ENCODE assay signal across 11 cellular contexts in the genomic region with DNA sequence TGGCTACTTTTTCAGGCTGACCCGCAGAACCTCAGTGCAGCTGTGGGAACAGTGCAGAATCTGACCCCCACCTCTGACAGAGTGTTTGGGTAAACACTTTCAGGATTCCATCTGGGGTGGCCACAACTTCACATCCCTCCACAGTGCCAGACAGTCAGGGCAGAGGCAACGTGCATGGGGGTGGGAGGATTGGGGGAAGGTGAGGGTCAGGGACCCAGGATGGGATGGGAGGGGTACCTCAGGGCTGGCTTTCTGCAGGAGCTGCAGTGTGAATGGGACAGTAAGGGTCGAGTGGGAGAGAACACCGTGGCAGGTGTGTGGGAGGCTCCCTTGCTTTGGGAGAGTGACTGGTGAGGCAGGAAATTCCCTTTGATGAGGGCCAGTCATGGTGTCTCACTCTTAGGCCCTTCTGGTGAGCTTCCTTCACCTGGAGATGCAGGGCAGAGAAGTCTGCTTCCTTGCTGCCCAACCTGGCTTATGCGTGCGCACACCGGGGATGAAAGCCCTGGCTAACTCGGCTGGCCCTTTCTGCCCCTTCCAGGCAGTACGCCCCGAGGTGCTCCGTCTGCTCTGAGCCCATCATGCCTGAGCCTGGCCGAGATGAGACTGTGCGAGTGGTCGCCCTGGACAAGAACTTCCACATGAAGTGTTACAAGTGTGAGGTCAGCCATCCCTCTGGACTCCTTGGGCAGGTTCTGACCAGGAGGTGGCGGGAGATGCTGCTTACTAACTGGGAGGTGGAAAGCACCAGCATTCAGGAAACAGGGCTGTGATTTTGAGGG. TPM values are rescaled to one million over a fixed set of nuclear protein-coding genes. Genes with fewer than 3 reads are reported as not detected.
DNase-seq lines count a peak whose midpoint lies in the region; ATAC-seq lines count a peak whose summit lies in the region.
"Had no signal": no experiment of that assay in that cellular context is flagged by ENCODE, and none has a peak within 500 bp of the region (broad histone marks: within the 10 kb centered on the region; RNA-seq: fewer than 3 reads in every experiment).

No MANE protein-coding gene starts in this region.

- peaks cover 0 to 59% (median 44%) of the 10 kb centered on the region in 5 donors for H3K36me3 ChIP-seq in subcutaneous abdominal adipose tissue (ENCODE audit: control insufficient read depth in 5 of 5, insufficient read depth in 5 of 5, low read length in 5 of 5)

- H3K36me3 Mint-ChIP-seq in activated CD8-positive, alpha-beta memory T cell treated with anti-CD3 and anti-CD28 coated beads, Interleukin-2, amount 10 ng/mL, durations not matched to agents 7 days and 5 days: peaks cover 16% of the 10 kb centered on the region
- peaks cover 42% of the 10 kb centered on the region for H3K36me3 Mint-ChIP-seq in activated CD4-positive, alpha-beta memory T cell treated with anti-CD3 and anti-CD28 coated beads, Interleukin-2, amount 10 ng/mL, durations not matched to agents 7 days and 5 days (ENCODE audit: low read depth)

- H3K27ac Mint-ChIP-seq in activated CD8-positive, alpha-beta memory T cell treated with anti-CD3 and anti-CD28 coated beads, Interleukin-2, amount 10 ng/mL, durations not matched to agents 7 days and 5 days: peak overlapping the region; percentile 41
- H3K27ac Mint-ChIP-seq in activated CD4-positive, alpha-beta memory T cell treated with anti-CD3 and anti-CD28 coated beads, Interleukin-2, amount 10 ng/mL, durations not matched to agents 7 days and 5 days: peak overlapping the region; percentile 42

- peak overlapping the region; percentile 96 for H3K27ac ChIP-seq in subcutaneous abdominal adipose tissue (ENCODE audit: low read depth, low read length)

- DNase-seq in activated CD8-positive, alpha-beta memory T cell treated with anti-CD3 and anti-CD28 coated beads, Interleukin-2, amount 10 ng/mL, durations not matched to agents 7 days and 5 days: no peak
- DNase-seq in activated CD8-positive, alpha-beta memory T cell treated with anti-CD3 and anti-CD28 coated beads, Interleukin-2, amount 50 U/mL, for 48 hours: no peak
- DNase-seq in activated CD4-positive, alpha-beta memory T cell treated with anti-CD3 and anti-CD28 coated beads, Interleukin-2, amount 10 ng/mL, durations not matched to agents 7 days and 5 days: no peak
- DNase-seq in NOMO-1 (lab: John Stamatoyannopoulos, UW; ENCODE audit: unreplicated experiment in 2 of 2): no peak
- DNase-seq in NCI-H345 (lab: John Stamatoyannopoulos, UW): no peak
- DNase-seq: MV-4-11, NCI-H748 treated with DMSO at 0.1 percent for 48 hours had no signal

- H3K9me3 ChIP-seq in subcutaneous abdominal adipose tissue (ENCODE audit: control insufficient read depth in 5 of 5, low read length in 5 of 5): no peaks in the 10 kb centered on the region

- H3K27me3 Mint-ChIP-seq in activated CD8-positive, alpha-beta memory T cell treated with anti-CD3 and anti-CD28 coated beads, Interleukin-2, amount 10 ng/mL, durations not matched to agents 7 days and 5 days: no peaks in the 10 kb centered on the region
- no peaks in the 10 kb centered on the region for H3K27me3 Mint-ChIP-seq in activated CD4-positive, alpha-beta memory T cell treated with anti-CD3 and anti-CD28 coated beads, Interleukin-2, amount 10 ng/mL, durations not matched to agents 7 days and 5 days

- peaks cover 14% of the 10 kb centered on the region for H3K4me1 Mint-ChIP-seq in activated CD8-positive, alpha-beta memory T cell treated with anti-CD3 and anti-CD28 coated beads, Interleukin-2, amount 10 ng/mL, durations not matched to agents 7 days and 5 days
- H3K4me1 Mint-ChIP-seq in activated CD4-positive, alpha-beta memory T cell treated with anti-CD3 and anti-CD28 coated beads, Interleukin-2, amount 10 ng/mL, durations not matched to agents 7 days and 5 days: peaks cover 22% of the 10 kb centered on the region

- H3K9me3 Mint-ChIP-seq in activated CD8-positive, alpha-beta memory T cell treated with anti-CD3 and anti-CD28 coated beads, Interleukin-2, amount 10 ng/mL, durations not matched to agents 7 days and 5 days (ENCODE audit: low read depth): no peaks in the 10 kb centered on the region
- no peaks in the 10 kb centered on the region for H3K9me3 Mint-ChIP-seq in activated CD4-positive, alpha-beta memory T cell treated with anti-CD3 and anti-CD28 coated beads, Interleukin-2, amount 10 ng/mL, durations not matched to agents 7 days and 5 days

- CTCF ChIA-PET in activated CD8-positive, alpha-beta memory T cell treated with anti-CD3 and anti-CD28 coated beads, Interleukin-2, amount 10 ng/mL, durations not matched to agents 7 days and 5 days (lab: Charles Lee): interaction anchor here (1.0 to 2.2 kb wide), 3 partner anchors 9 to 80 kb away, joined by 3 to 6 read pairs (median 3); no protein-coding TSS in a partner anchor
- CTCF ChIA-PET in activated CD4-positive, alpha-beta memory T cell treated with anti-CD3 and anti-CD28 coated beads, Interleukin-2, amount 10 ng/mL, durations not matched to agents 7 days and 5 days (lab: Charles Lee): interaction anchor here (1.0 to 1.7 kb wide), 4 partner anchors 9 to 149 kb away, joined by 3 to 6 read pairs (median 4); no protein-coding TSS in a partner anchor

- H3K4me3 ChIP-seq in subcutaneous abdominal adipose tissue (ENCODE audit: low read depth in 1 of 5, low read length in 5 of 5): no peak overlapping the region

- H3K4me1 ChIP-seq in subcutaneous abdominal adipose tissue (ENCODE audit: control insufficient read depth in 5 of 5, insufficient read depth in 5 of 5, low read length in 5 of 5): peaks cover 18 to 91% (median 59%) of the 10 kb centered on the region in 5 donors

- no peak overlapping the region for H3K9ac ChIP-seq in subcutaneous abdominal adipose tissue (ENCODE audit: low read length in 5 of 5)

- H3K27me3 ChIP-seq in subcutaneous abdominal adipose tissue (ENCODE audit: control insufficient read depth in 5 of 5, insufficient read depth in 4 of 5, low read length in 5 of 5): no peaks in the 10 kb centered on the region

- H3K4me3 Mint-ChIP-seq in activated CD8-positive, alpha-beta memory T cell treated with anti-CD3 and anti-CD28 coated beads, Interleukin-2, amount 10 ng/mL, durations not matched to agents 7 days and 5 days: no peak overlapping the region
- H3K4me3 Mint-ChIP-seq in activated CD4-positive, alpha-beta memory T cell treated with anti-CD3 and anti-CD28 coated beads, Interleukin-2, amount 10 ng/mL, durations not matched to agents 7 days and 5 days: no peak overlapping the region

- POLR2A ChIA-PET in activated CD4-positive, alpha-beta memory T cell treated with anti-CD3 and anti-CD28 coated beads, Interleukin-2, amount 10 ng/mL, durations not matched to agents 7 days and 5 days (lab: Charles Lee): interaction anchor here (1.2 to 1.3 kb wide), 2 partner anchors 18 to 101 kb away, joined by 3 read pairs; partner anchors contain the start of gene CASP2

- ATAC-seq in activated CD8-positive, alpha-beta memory T cell treated with anti-CD3 and anti-CD28 coated beads, Interleukin-2, amount 10 ng/mL, durations not matched to agents 7 days and 5 days: no peak
- ATAC-seq in esophagus mucosa: peak; percentile 2
- ATAC-seq in HG03342 (IDR thresholded peaks at IDR 0.05; ENCODE audit: unreplicated experiment): no peak

RNA-seq across cellular contexts. Expression of gene ZYX, which starts 8.4 kb away (rescaled TPM):
- total RNA-seq in activated CD8-positive, alpha-beta memory T cell treated with anti-CD3 and anti-CD28 coated beads, Interleukin-2, amount 10 ng/mL, durations not matched to agents 7 days and 5 days: 100 to 1,000 TPM; 173 to 212 TPM
- total RNA-seq in activated CD4-positive, alpha-beta memory T cell treated with anti-CD3 and anti-CD28 coated beads, Interleukin-2, amount 10 ng/mL, durations not matched to agents 7 days and 5 days: 100 to 1,000 TPM; 235 to 249 TPM
- total RNA-seq in esophagus mucosa: 82.3 TPM

RNA-seq across cellular contexts. Expression of gene EPHA1, which starts 19.1 kb away (rescaled TPM):
- total RNA-seq in activated CD8-positive, alpha-beta memory T cell treated with anti-CD3 and anti-CD28 coated beads, Interleukin-2, amount 10 ng/mL, durations not matched to agents 7 days and 5 days: 1 to 10 TPM in 1 of 2 experiments, under 1 TPM in 1; 0.47 to 1.6 TPM
- total RNA-seq in activated CD4-positive, alpha-beta memory T cell treated with anti-CD3 and anti-CD28 coated beads, Interleukin-2, amount 10 ng/mL, durations not matched to agents 7 days and 5 days: 1 to 10 TPM; 1.1 to 1.2 TPM
- 79.0 TPM for total RNA-seq in esophagus mucosa

RNA-seq across cellular contexts. Expression of gene FAM131B, which starts 27.0 kb away (rescaled TPM):
- total RNA-seq in activated CD8-positive, alpha-beta memory T cell treated with anti-CD3 and anti-CD28 coated beads, Interleukin-2, amount 10 ng/mL, durations not matched to agents 7 days and 5 days: 1 to 10 TPM; 2.3 to 2.6 TPM
- 1 to 10 TPM; 1.2 TPM for total RNA-seq in activated CD4-positive, alpha-beta memory T cell treated with anti-CD3 and anti-CD28 coated beads, Interleukin-2, amount 10 ng/mL, durations not matched to agents 7 days and 5 days
- total RNA-seq in esophagus mucosa: 0.44 TPM

RNA-seq across cellular contexts. Expression of gene TAS2R60, which starts 53.7 kb away (rescaled TPM):
- total RNA-seq in activated CD8-positive, alpha-beta memory T cell treated with anti-CD3 and anti-CD28 coated beads, Interleukin-2, amount 10 ng/mL, durations not matched to agents 7 days and 5 days: not detected
- not detected for total RNA-seq in activated CD4-positive, alpha-beta memory T cell treated with anti-CD3 and anti-CD28 coated beads, Interleukin-2, amount 10 ng/mL, durations not matched to agents 7 days and 5 days
- 0.32 TPM for total RNA-seq in esophagus mucosa
- total RNA-seq: A673 had no signal

Comparison
In these comparisons a context has a peak if more than half of its experiments do, and no peak if none do; other contexts are left out.
1. RNA of gene EPHA1, which starts 19.1 kb away (total RNA-seq): 79.0 TPM in esophagus mucosa (single experiment); 0.47 to 1.6 TPM in activated CD8-positive, alpha-beta memory T cell treated with anti-CD3 and anti-CD28 coated beads, Interleukin-2, amount 10 ng/mL, durations not matched to agents 7 days and 5 days and 1.1 to 1.2 TPM in activated CD4-positive, alpha-beta memory T cell treated with anti-CD3 and anti-CD28 coated beads, Interleukin-2, amount 10 ng/mL, durations not matched to agents 7 days and 5 days; every median in the first group is over 10 times any median in the second.